In the genomic region with DNA sequence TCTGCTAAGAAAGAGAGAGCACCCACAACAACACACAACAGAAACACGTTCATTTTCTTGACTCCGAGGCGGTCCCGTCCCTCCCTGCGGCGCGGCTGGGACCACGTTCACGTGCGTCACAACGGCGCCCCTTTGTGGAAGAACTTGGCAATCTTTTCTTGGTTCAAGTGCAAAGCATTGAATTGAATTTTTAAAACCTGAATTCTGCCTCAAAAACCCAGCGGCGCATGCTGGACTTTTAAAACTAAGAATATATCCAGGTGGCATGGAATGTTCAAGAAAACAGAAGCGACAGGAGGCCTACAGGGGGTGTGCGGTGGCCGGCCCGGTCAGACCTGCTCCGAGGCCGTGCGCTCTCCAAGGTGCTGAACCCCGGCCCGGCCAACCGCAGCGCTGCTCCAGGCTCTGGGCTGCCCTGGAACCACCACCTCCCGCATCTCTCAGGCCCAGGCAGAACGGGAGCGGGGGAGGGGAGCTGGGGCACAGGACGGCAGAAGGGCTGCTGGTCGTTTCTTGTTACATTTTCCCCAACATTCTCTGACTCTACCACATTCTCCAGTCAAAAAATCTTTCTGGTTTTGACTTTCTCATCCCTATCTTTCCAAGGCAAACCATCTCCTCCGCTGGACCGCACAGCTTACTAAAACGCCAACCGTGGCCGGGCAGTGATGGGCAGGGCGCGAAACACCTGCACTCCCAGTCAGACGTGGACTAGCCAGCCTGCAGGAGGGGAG, we compare ENCODE assay signal across 8 cellular contexts. TPM values are rescaled to one million over a fixed set of nuclear protein-coding genes. Genes with fewer than 3 reads are reported as not detected.
DNase-seq lines count a peak whose midpoint lies in the region; ATAC-seq and TF ChIP-seq lines count a peak whose summit lies in the region.

No MANE protein-coding gene starts in this region.

- BruUV-seq in PC-9 (replicated peaks; lab: Mats Ljungman, UMichigan), result no TSS peak

- H3K4me2 ChIP-seq in H9 (ENCODE audit: insufficient read depth, insufficient read length, low read length) (no peak overlapping the region), PC-9 (no peak overlapping the region), neural progenitor cell (no peak overlapping the region)

- H3K23me2 ChIP-seq in H9 (ENCODE audit: insufficient read length, low read depth, low read length, poor library complexity, severe bottlenecking), result peaks cover 3% of the 10 kb centered on the region

- no peak overlapping the region for H3K27ac ChIP-seq in H9 (ENCODE audit: insufficient read length, low read depth, low read length)
- no peak overlapping the region for H3K27ac ChIP-seq in PC-9
- H3K27ac ChIP-seq in neural progenitor cell, result no peak overlapping the region
- no peak overlapping the region for H3K27ac ChIP-seq in stomach smooth muscle (ENCODE audit: low read length)

- H3K27ac Mint-ChIP-seq in H9 (no peak overlapping the region), neural progenitor cell (no peak overlapping the region)
- no peak overlapping the region for H3K27ac Mint-ChIP-seq in activated T-helper 1 cell treated with anti-CD3 and anti-CD28 coated beads, Interleukin-12 subunit alpha, Interleukin-12 subunit beta, Interleukin-2, Interleukin-4 antibody, amounts not matched to agents 30 ng/mL and 10 ng/mL and 1 ng/mL, durations not matched to agents 14 hours and 24 hours and 36 hours

- H2BK5ac ChIP-seq in H9 (ENCODE audit: insufficient read length, low read length), result no peak overlapping the region

- CTCF ChIA-PET in AG04449 (lab: Yijun Ruan, JAX), result interaction anchor here (0.9 to 7.1 kb wide), 17 partner anchors 10 to 384 kb away, joined by 3 to 84 read pairs (median 4); partner anchors contain the start of genes CD7 and TEX19
- CTCF ChIA-PET in PC-9 (lab: Charles Lee), result no interaction called here

- no peak overlapping the region for H4K91ac ChIP-seq in H9 (ENCODE audit: insufficient read length, low read depth, low read length)

- no peak overlapping the region for H2BK120ac ChIP-seq in H9 (ENCODE audit: low read depth, low read length, poor library complexity, severe bottlenecking)

- H3K36me3 Mint-ChIP-seq in H9 (ENCODE audit: insufficient read depth in 1 of 3, low read depth in 3 of 3) (peaks cover 3 to 9% (median 5%) of the 10 kb centered on the region in 3 experiments; a peak in 6 of 7 replicates), neural progenitor cell (peaks cover 3% of the 10 kb centered on the region)
- peaks cover 11% of the 10 kb centered on the region for H3K36me3 Mint-ChIP-seq in activated T-helper 1 cell treated with anti-CD3 and anti-CD28 coated beads, Interleukin-12 subunit alpha, Interleukin-12 subunit beta, Interleukin-2, Interleukin-4 antibody, amounts not matched to agents 30 ng/mL and 10 ng/mL and 1 ng/mL, durations not matched to agents 14 hours and 24 hours and 36 hours (ENCODE audit: low read depth)

- H4K20me1 ChIP-seq in H9 (ENCODE audit: control insufficient read depth, insufficient read depth, insufficient read length) (no peaks in the 10 kb centered on the region), PC-9 (ENCODE audit: insufficient read depth) (peaks cover 9% of the 10 kb centered on the region), neural progenitor cell (ENCODE audit: low read depth) (peaks cover 71% of the 10 kb centered on the region)

- no peak for DNase-seq in AG04449 (ENCODE audit: low read depth, low spot score)
- peak; percentile 95 for DNase-seq in H9
- peak in 1 of 2 experiments; percentile 27 for DNase-seq in PC-9
- peak; percentile 62 for DNase-seq in activated T-helper 1 cell treated with anti-CD3 and anti-CD28 coated beads, Interleukin-12 subunit alpha, Interleukin-12 subunit beta, Interleukin-2, Interleukin-4 antibody, amounts not matched to agents 30 ng/mL and 10 ng/mL and 1 ng/mL, durations not matched to agents 14 hours and 24 hours and 36 hours (ENCODE audit: low spot score)
- peak; percentile 75 for DNase-seq in fibroblast of peridontal ligament (ENCODE audit: extremely low read depth)
- DNase-seq in neural progenitor cell (ENCODE audit: low spot score), result peak; percentile 91

- no peak overlapping the region for H3K23ac ChIP-seq in H9 (ENCODE audit: insufficient read length, low read depth, low read length)

- H3K56ac ChIP-seq in H9 (ENCODE audit: insufficient read length, low read depth, low read length), result no peak overlapping the region

- H3K18ac ChIP-seq in H9 (ENCODE audit: insufficient read length, low read depth, low read length), result no peak overlapping the region

- H3K27me3 Mint-ChIP-seq in H9 (ENCODE audit: low read depth) (peaks cover 3% of the 10 kb centered on the region), neural progenitor cell (ENCODE audit: insufficient read depth, low read depth) (no peaks in the 10 kb centered on the region)
- H3K27me3 Mint-ChIP-seq in activated T-helper 1 cell treated with anti-CD3 and anti-CD28 coated beads, Interleukin-12 subunit alpha, Interleukin-12 subunit beta, Interleukin-2, Interleukin-4 antibody, amounts not matched to agents 30 ng/mL and 10 ng/mL and 1 ng/mL, durations not matched to agents 14 hours and 24 hours and 36 hours (ENCODE audit: insufficient read depth), result no peaks in the 10 kb centered on the region

- no peak overlapping the region for H4K8ac ChIP-seq in H9 (replicated peaks; ENCODE audit: insufficient read length, low read depth, low read length)

- H2BK20ac ChIP-seq in H9 (ENCODE audit: low read depth, low read length, poor library complexity, severe bottlenecking), result no peak overlapping the region

- no peak overlapping the region for H3K4me3 ChIP-seq in AG04449 (ENCODE audit: low read depth, low read length)
- no peak overlapping the region for H3K4me3 ChIP-seq in PC-9
- H3K4me3 ChIP-seq in neural progenitor cell, result no peak overlapping the region
- H3K4me3 ChIP-seq in stomach smooth muscle (ENCODE audit: low read length in 2 of 2), result peak overlapping the region; percentile 35 to 44

- H3K27me3 ChIP-seq in H9 (ENCODE audit: insufficient read depth, low read length) (no peaks in the 10 kb centered on the region), PC-9 (ENCODE audit: insufficient read depth, low read depth) (no peaks in the 10 kb centered on the region), neural progenitor cell (peaks cover 5% of the 10 kb centered on the region), stomach smooth muscle (ENCODE audit: control insufficient read depth in 1 of 2, insufficient read depth in 2 of 2, low read length in 2 of 2) (no peaks in the 10 kb centered on the region)

- H3K14ac ChIP-seq in H9 (ENCODE audit: insufficient read depth, low read length), result no peak overlapping the region

- H3F3A ChIP-seq in PC-9 (ENCODE audit: insufficient read depth, low read depth), result no peaks in the 10 kb centered on the region
- H3F3A ChIP-seq in neural progenitor cell (ENCODE audit: low read depth), result peaks cover 6% of the 10 kb centered on the region

- H3K4me3 Mint-ChIP-seq in H9, result peak overlapping the region in 1 of 2 experiments; percentile 27; a peak in 1 of 5 replicates
- peak overlapping the region; percentile 7 for H3K4me3 Mint-ChIP-seq in activated T-helper 1 cell treated with anti-CD3 and anti-CD28 coated beads, Interleukin-12 subunit alpha, Interleukin-12 subunit beta, Interleukin-2, Interleukin-4 antibody, amounts not matched to agents 30 ng/mL and 10 ng/mL and 1 ng/mL, durations not matched to agents 14 hours and 24 hours and 36 hours
- peak overlapping the region; percentile 41 for H3K4me3 Mint-ChIP-seq in neural progenitor cell

- H3K4me1 Mint-ChIP-seq in H9, result peaks cover 14 to 23% of the 10 kb centered on the region in 2 experiments
- H3K4me1 Mint-ChIP-seq in activated T-helper 1 cell treated with anti-CD3 and anti-CD28 coated beads, Interleukin-12 subunit alpha, Interleukin-12 subunit beta, Interleukin-2, Interleukin-4 antibody, amounts not matched to agents 30 ng/mL and 10 ng/mL and 1 ng/mL, durations not matched to agents 14 hours and 24 hours and 36 hours (ENCODE audit: low read depth), result peaks cover 18% of the 10 kb centered on the region
- H3K4me1 Mint-ChIP-seq in neural progenitor cell, result peaks cover 14% of the 10 kb centered on the region

- H3K36me3 ChIP-seq in PC-9 (ENCODE audit: low read depth) (no peaks in the 10 kb centered on the region), neural progenitor cell (no peaks in the 10 kb centered on the region), stomach smooth muscle (ENCODE audit: control insufficient read depth in 2 of 2, insufficient read depth in 2 of 2, low read length in 2 of 2) (no peaks in the 10 kb centered on the region)

- H3K9me3 Mint-ChIP-seq in H9 (no peaks in the 10 kb centered on the region), neural progenitor cell (no peaks in the 10 kb centered on the region)
- no peaks in the 10 kb centered on the region for H3K9me3 Mint-ChIP-seq in activated T-helper 1 cell treated with anti-CD3 and anti-CD28 coated beads, Interleukin-12 subunit alpha, Interleukin-12 subunit beta, Interleukin-2, Interleukin-4 antibody, amounts not matched to agents 30 ng/mL and 10 ng/mL and 1 ng/mL, durations not matched to agents 14 hours and 24 hours and 36 hours

- H3K4me1 ChIP-seq in H9 (ENCODE audit: insufficient read depth, low read length), result no peaks in the 10 kb centered on the region
- peaks cover 8% of the 10 kb centered on the region for H3K4me1 ChIP-seq in PC-9 (replicated peaks; ENCODE audit: insufficient read depth)
- peaks cover 9% of the 10 kb centered on the region for H3K4me1 ChIP-seq in neural progenitor cell
- peaks cover 11% of the 10 kb centered on the region for H3K4me1 ChIP-seq in stomach smooth muscle (ENCODE audit: control insufficient read depth, insufficient read depth, low read length)

- H3K79me2 ChIP-seq in H9 (ENCODE audit: insufficient read depth, low read length), result no peaks in the 10 kb centered on the region
- 0 out of 2 replicates have a peak, but pooled peaks cover 3% of the 10 kb centered on the region for H3K79me2 ChIP-seq in PC-9 (ENCODE audit: low read depth)
- peaks cover 10% of the 10 kb centered on the region for H3K79me2 ChIP-seq in neural progenitor cell (ENCODE audit: low read depth)

- no peak overlapping the region for H2BK12ac ChIP-seq in H9 (ENCODE audit: insufficient read length, low read depth, low read length)

- TF ChIP-seq CTCF in AG04449 (IDR thresholded peaks at IDR 0.05; ENCODE audit: insufficient read depth, low read length, missing control alignments), result peak; percentile 44
- TF ChIP-seq CTCF in H9 (conservative IDR thresholded peaks at IDR 0.05), result peak; percentile 87
- TF ChIP-seq CTCF in PC-9 (conservative IDR thresholded peaks at IDR 0.05), result peak; percentile 53; the same call in 1 of the 2 replicates
- TF ChIP-seq CTCF in neural progenitor cell (IDR thresholded peaks at IDR 0.05), result peak; percentile 69

- POLR2A ChIA-PET in AG04449 (lab: Yijun Ruan, JAX) (interaction anchor here (0.5 kb wide), 1 partner anchor 80 kb away, joined by 3 read pairs; no protein-coding TSS in a partner anchor), PC-9 (lab: Charles Lee; ENCODE audit: unreplicated experiment) (no interaction called here)

- no peak overlapping the region for H2AK5ac ChIP-seq in H9 (ENCODE audit: insufficient read length, low read length)

- H2AFZ ChIP-seq in H9 (ENCODE audit: low read length) (no peak overlapping the region), PC-9 (no peak overlapping the region), neural progenitor cell (replicated peaks) (no peak overlapping the region)

- no peaks in the 10 kb centered on the region for H3K79me1 ChIP-seq in H9 (ENCODE audit: insufficient read depth, low read depth, low read length, poor library complexity, severe bottlenecking)

- intact Hi-C loops in PC-9 (cut with micrococcal nuclease; ENCODE audit: unreplicated experiment), result loop anchor here (5.0 kb wide), 2 partner anchors 62 to 138 kb away; no protein-coding TSS in a partner anchor
- intact Hi-C loops in activated T-helper 1 cell treated with anti-CD3 and anti-CD28 coated beads, Interleukin-12 subunit alpha, Interleukin-12 subunit beta, Interleukin-2, Interleukin-4 antibody, amounts not matched to agents 30 ng/mL and 10 ng/mL and 1 ng/mL, durations not matched to agents 14 hours and 24 hours and 36 hours (cut with micrococcal nuclease), result loop anchor here (1.0 to 5.0 kb wide), 2 partner anchors 62 to 138 kb away; no protein-coding TSS in a partner anchor

- no peak overlapping the region for H2BK15ac ChIP-seq in H9 (ENCODE audit: low read depth, low read length)

- no peaks in the 10 kb centered on the region for H3K9me2 ChIP-seq in PC-9 (ENCODE audit: insufficient read depth)

- no CpG with 5 or more reads among the region's 38 CpGs for WGBS in H9 (ENCODE audit: extremely low coverage, insufficient read length, low lambda C conversion rate)

- H3K9ac ChIP-seq in H9 (ENCODE audit: extremely low read depth, insufficient read length, low read length), result no peak overlapping the region
- no peak overlapping the region for H3K9ac ChIP-seq in neural progenitor cell
- no peak overlapping the region for H3K9ac ChIP-seq in stomach smooth muscle (ENCODE audit: low read length in 2 of 2)

- no peak overlapping the region for H3T11ph ChIP-seq in H9 (ENCODE audit: low read length)

- H3K9me3 ChIP-seq in H9 (ENCODE audit: control insufficient read depth, low read depth, low read length) (no peaks in the 10 kb centered on the region), PC-9 (ENCODE audit: insufficient read depth, low read depth) (no peaks in the 10 kb centered on the region), neural progenitor cell (ENCODE audit: low read depth) (no peaks in the 10 kb centered on the region), stomach smooth muscle (ENCODE audit: control insufficient read depth in 2 of 2, low read length in 2 of 2) (no peaks in the 10 kb centered on the region)

- no peak overlapping the region for H4K5ac ChIP-seq in H9 (ENCODE audit: insufficient read length, low read depth, low read length)

- ATAC-seq in GM19023 (IDR thresholded peaks at IDR 0.05; ENCODE audit: unreplicated experiment), result no peak

- H3K4ac ChIP-seq in H9 (ENCODE audit: low read depth, low read length), result no peak overlapping the region

RNA-seq across cellular contexts. Expression of gene HEXD, which starts 3.4 kb away (rescaled TPM):
- total RNA-seq in H9 (2021) (23.2 and 24.1 TPM in 2 replicates), PC-9 (2021) (30.0 and 35.9 TPM in 2 replicates), neural progenitor cell (ENCODE audit: low replicate concordance) (22.3 and 41.8 TPM in 2 replicates)
- 30.5 and 33.0 TPM in 2 replicates for total RNA-seq in activated T-helper 1 cell treated with anti-CD3 and anti-CD28 coated beads, Interleukin-12 subunit alpha, Interleukin-12 subunit beta, Interleukin-2, Interleukin-4 antibody, amounts not matched to agents 30 ng/mL and 10 ng/mL and 1 ng/mL, durations not matched to agents 14 hours and 24 hours and 36 hours

RNA-seq across cellular contexts. Expression of gene OGFOD3, which starts 3.7 kb away (rescaled TPM):
- total RNA-seq in H9 (2021) (25.4 and 27.8 TPM in 2 replicates), PC-9 (2021) (26.6 and 32.9 TPM in 2 replicates), neural progenitor cell (ENCODE audit: low replicate concordance) (26.8 and 34.2 TPM in 2 replicates)
- total RNA-seq in activated T-helper 1 cell treated with anti-CD3 and anti-CD28 coated beads, Interleukin-12 subunit alpha, Interleukin-12 subunit beta, Interleukin-2, Interleukin-4 antibody, amounts not matched to agents 30 ng/mL and 10 ng/mL and 1 ng/mL, durations not matched to agents 14 hours and 24 hours and 36 hours, result 28.7 and 34.7 TPM in 2 replicates

RNA-seq across cellular contexts. Expression of gene CYBC1, which starts 35.8 kb away (rescaled TPM):
- total RNA-seq in H9 (2021), result 80.4 and 81.7 TPM in 2 replicates
- total RNA-seq in PC-9 (2021), result 77.9 and 78.4 TPM in 2 replicates
- 253 and 257 TPM in 2 replicates for total RNA-seq in activated T-helper 1 cell treated with anti-CD3 and anti-CD28 coated beads, Interleukin-12 subunit alpha, Interleukin-12 subunit beta, Interleukin-2, Interleukin-4 antibody, amounts not matched to agents 30 ng/mL and 10 ng/mL and 1 ng/mL, durations not matched to agents 14 hours and 24 hours and 36 hours
- 75.1 and 87.9 TPM in 2 replicates for total RNA-seq in neural progenitor cell (ENCODE audit: low replicate concordance)

RNA-seq across cellular contexts. Expression of gene UTS2R, which starts 43.1 kb away (rescaled TPM):
- total RNA-seq in H9 (2021) (0.75 and 0.94 TPM in 2 replicates), PC-9 (2021) (not detected in 2 replicates), neural progenitor cell (ENCODE audit: low replicate concordance) (0.46 TPM in 1 of 2 replicates, not detected in the other)
- 0.20 TPM in 1 of 2 replicates, not detected in the other for total RNA-seq in activated T-helper 1 cell treated with anti-CD3 and anti-CD28 coated beads, Interleukin-12 subunit alpha, Interleukin-12 subunit beta, Interleukin-2, Interleukin-4 antibody, amounts not matched to agents 30 ng/mL and 10 ng/mL and 1 ng/mL, durations not matched to agents 14 hours and 24 hours and 36 hours

RNA-seq across cellular contexts. Expression of gene NARF, which starts 43.8 kb away (rescaled TPM):
- total RNA-seq in H9 (2021), result 124 and 129 TPM in 2 replicates
- 57.2 and 58.0 TPM in 2 replicates for total RNA-seq in PC-9 (2021)
- total RNA-seq in activated T-helper 1 cell treated with anti-CD3 and anti-CD28 coated beads, Interleukin-12 subunit alpha, Interleukin-12 subunit beta, Interleukin-2, Interleukin-4 antibody, amounts not matched to agents 30 ng/mL and 10 ng/mL and 1 ng/mL, durations not matched to agents 14 hours and 24 hours and 36 hours, result 99.0 and 103 TPM in 2 replicates
- 154 and 166 TPM in 2 replicates for total RNA-seq in neural progenitor cell (ENCODE audit: low replicate concordance)

Comparison
In these comparisons a context has a peak if more than half of its experiments do, and no peak if none do; other contexts are left out.
1. H3K4me3 ChIP-seq: peak in stomach smooth muscle (2 of 2); none in AG04449 (single experiment), PC-9 (single experiment) and neural progenitor cell (single experiment).
2. Peak in every context shown above with its lines, with median percentiles within 50 percentile points of each other: CTCF ChIP-seq.